In the genomic region with DNA sequence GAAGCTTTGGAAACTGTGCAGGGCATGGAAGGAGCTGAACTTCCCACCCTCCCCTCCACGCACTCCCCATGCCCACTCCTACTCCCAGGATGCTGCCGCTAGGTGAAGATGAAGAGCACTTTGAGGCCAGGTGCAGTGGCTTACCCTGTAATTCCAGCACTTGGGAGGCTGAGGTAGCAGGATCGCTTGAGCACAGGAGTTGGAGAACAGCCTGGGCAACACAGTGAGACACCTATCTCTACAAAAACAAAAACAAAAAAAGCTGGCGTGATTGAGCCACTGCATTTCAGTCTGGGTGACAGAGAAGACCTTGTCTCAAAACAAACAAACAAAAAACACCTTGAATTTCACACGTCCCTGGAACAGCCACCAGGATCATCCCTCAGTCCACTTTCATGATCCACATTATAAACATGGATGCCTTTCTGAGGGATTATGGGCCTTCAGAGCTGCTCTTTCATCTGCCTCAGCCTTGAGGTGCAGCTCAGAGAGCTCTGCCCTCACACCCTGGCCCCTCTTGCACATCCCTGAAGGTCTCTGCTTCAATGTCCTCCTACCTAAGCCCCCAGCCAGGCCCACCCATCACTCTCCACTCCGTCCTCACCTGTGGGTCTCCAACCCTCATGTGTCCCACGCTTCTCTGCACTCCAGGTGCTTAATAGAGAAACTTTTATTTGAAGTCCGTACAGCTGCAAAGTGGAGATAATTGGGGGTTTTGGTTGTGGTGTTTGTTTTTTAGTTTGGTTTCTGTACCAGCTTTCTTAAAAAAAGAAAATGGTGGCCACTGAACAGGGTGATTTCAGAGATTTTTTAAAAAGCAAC, we compare ENCODE assay signal across 14 cellular contexts. TPM values are rescaled to one million over a fixed set of nuclear protein-coding genes. Genes with fewer than 3 reads are reported as not detected.
DNase-seq lines count a peak whose midpoint lies in the region; ATAC-seq and TF ChIP-seq lines count a peak whose summit lies in the region.
"Had no signal": no experiment of that assay in that cellular context is flagged by ENCODE, and none has a peak within 500 bp of the region (broad histone marks: within the 10 kb centered on the region; RNA-seq: fewer than 3 reads in every experiment).

No MANE protein-coding gene starts in this region.

- H3K4me3 Mint-ChIP-seq in activated CD4-positive, alpha-beta T cell treated with anti-CD3 and anti-CD28 coated beads for 36 hours, result peak overlapping the region; percentile 41
- peak overlapping the region; percentile 68 for H3K4me3 Mint-ChIP-seq in stimulated activated memory B cell treated with anti-CD40 and anti-IgM and Interleukin-4, amounts not matched to agents 10 μg/mL and 1 μg/mL and 100 μg/mL, for 72 hours
- no peak overlapping the region for H3K4me3 Mint-ChIP-seq in mesothelial cell of epicardium
- H3K4me3 Mint-ChIP-seq: H9 had no signal

- H3K9me2 ChIP-seq in MM.1S (replicated peaks; ENCODE audit: insufficient read depth, low read length), result no peaks in the 10 kb centered on the region

- DNase-seq in activated CD4-positive, alpha-beta T cell treated with anti-CD3 and anti-CD28 coated beads for 36 hours, result no peak
- DNase-seq in activated CD4-positive, alpha-beta T cell treated with anti-CD3 and anti-CD28 coated beads for 4 hours, result no peak
- DNase-seq in MM.1S, result peak; percentile 17
- DNase-seq in caudate nucleus (lab: John Stamatoyannopoulos, UW), result no peak
- DNase-seq in colonic mucosa, result no peak
- no peak for DNase-seq in mesothelial cell of epicardium (ENCODE audit: low spot score in 2 of 2, unreplicated experiment in 2 of 2)
- DNase-seq: H9, NCI-H524, occipital lobe, upper lobe of left lung had no signal

- intact Hi-C loops in activated CD4-positive, alpha-beta T cell treated with anti-CD3 and anti-CD28 coated beads for 36 hours (cut with DNase I, micrococcal nuclease), result no loop called here
- intact Hi-C loops in colonic mucosa (cut with DNase I), result no loop called here

- no peak for ATAC-seq in activated CD4-positive, alpha-beta T cell treated with anti-CD3 and anti-CD28 coated beads for 36 hours
- ATAC-seq in stimulated activated memory B cell treated with anti-CD40 and anti-IgM and Interleukin-4, amounts not matched to agents 10 μg/mL and 1 μg/mL and 100 μg/mL, for 72 hours, result no peak
- no peak for ATAC-seq in HG03095 (IDR thresholded peaks at IDR 0.05; ENCODE audit: unreplicated experiment)
- ATAC-seq: A549 had no signal

- no peaks in the 10 kb centered on the region for H3K27me3 Mint-ChIP-seq in activated CD4-positive, alpha-beta T cell treated with anti-CD3 and anti-CD28 coated beads for 36 hours
- no peaks in the 10 kb centered on the region for H3K27me3 Mint-ChIP-seq in stimulated activated memory B cell treated with anti-CD40 and anti-IgM and Interleukin-4, amounts not matched to agents 10 μg/mL and 1 μg/mL and 100 μg/mL, for 72 hours
- H3K27me3 Mint-ChIP-seq in mesothelial cell of epicardium (ENCODE audit: low read depth), result peaks cover under 1% of the 10 kb centered on the region

- H3K27ac ChIP-seq in MM.1S (ENCODE audit: low read length) (peak overlapping the region; percentile 98), caudate nucleus (ENCODE audit: low read depth, low read length) (peak overlapping the region; percentile 67), colonic mucosa (no peak overlapping the region)
- H3K27ac ChIP-seq: A549, cardiac muscle cell had no signal

- no peaks in the 10 kb centered on the region for H3K9me3 Mint-ChIP-seq in activated CD4-positive, alpha-beta T cell treated with anti-CD3 and anti-CD28 coated beads for 36 hours (ENCODE audit: low read depth)
- H3K9me3 Mint-ChIP-seq in stimulated activated memory B cell treated with anti-CD40 and anti-IgM and Interleukin-4, amounts not matched to agents 10 μg/mL and 1 μg/mL and 100 μg/mL, for 72 hours, result peaks cover under 1% of the 10 kb centered on the region
- no peaks in the 10 kb centered on the region for H3K9me3 Mint-ChIP-seq in mesothelial cell of epicardium
- H3K9me3 Mint-ChIP-seq: H9 had no signal

- no peaks in the 10 kb centered on the region for H3K36me3 Mint-ChIP-seq in activated CD4-positive, alpha-beta T cell treated with anti-CD3 and anti-CD28 coated beads for 36 hours (ENCODE audit: low read depth)
- peaks cover 1% of the 10 kb centered on the region for H3K36me3 Mint-ChIP-seq in stimulated activated memory B cell treated with anti-CD40 and anti-IgM and Interleukin-4, amounts not matched to agents 10 μg/mL and 1 μg/mL and 100 μg/mL, for 72 hours
- no peaks in the 10 kb centered on the region for H3K36me3 Mint-ChIP-seq in mesothelial cell of epicardium

- H4K20me1 ChIP-seq in MM.1S (ENCODE audit: insufficient read depth, low read length), result no peaks in the 10 kb centered on the region

- peaks cover 21% of the 10 kb centered on the region for H3F3A ChIP-seq in MM.1S (ENCODE audit: insufficient read depth, low read length)

- peak overlapping the region; percentile 56 for H3K9ac ChIP-seq in MM.1S (ENCODE audit: low read length)
- H3K9ac ChIP-seq in colonic mucosa (ENCODE audit: low read depth in 2 of 2, low read length in 2 of 2), result no peak overlapping the region

- no peak for TF ChIP-seq CTCF in MM.1S (IDR thresholded peaks at IDR 0.05; ENCODE audit: low read length)
- no peak for TF ChIP-seq CTCF in colonic mucosa (IDR thresholded peaks at IDR 0.05)
- no peak for TF ChIP-seq CTCF in mesothelial cell of epicardium (IDR thresholded peaks at IDR 0.05; ENCODE audit: unreplicated experiment)

- H3K4me1 ChIP-seq in MM.1S (ENCODE audit: low read length), result peaks cover 38% of the 10 kb centered on the region
- peaks cover 10% of the 10 kb centered on the region for H3K4me1 ChIP-seq in colonic mucosa

- no peaks in the 10 kb centered on the region for H3K36me3 ChIP-seq in MM.1S (replicated peaks; ENCODE audit: insufficient read depth, low read length)
- no peaks in the 10 kb centered on the region for H3K36me3 ChIP-seq in colonic mucosa
- H3K36me3 ChIP-seq: cardiac muscle cell, upper lobe of left lung had no signal

- CTCF ChIA-PET in activated CD4-positive, alpha-beta T cell treated with anti-CD3 and anti-CD28 coated beads for 36 hours (lab: Charles Lee), result interaction anchor here (0.6 to 5.3 kb wide), 13 partner anchors 9 to 167 kb away, joined by 3 to 49 read pairs (median 4); no protein-coding TSS in a partner anchor

- no peaks in the 10 kb centered on the region for H3K9me3 ChIP-seq in MM.1S (replicated peaks; ENCODE audit: insufficient read depth, low read length)
- H3K9me3 ChIP-seq in colonic mucosa, result no peaks in the 10 kb centered on the region
- H3K9me3 ChIP-seq: A549, upper lobe of left lung had no signal

- POLR2A ChIA-PET in activated CD4-positive, alpha-beta T cell treated with anti-CD3 and anti-CD28 coated beads for 36 hours (lab: Charles Lee), result no interaction called here

- H2AFZ ChIP-seq in MM.1S (ENCODE audit: low read length), result 0 out of 2 replicates have a peak overlapping the region, but pooled peaks have one; percentile 10

- H3K27me3 ChIP-seq in MM.1S (replicated peaks; ENCODE audit: insufficient read depth, low read length) (no peaks in the 10 kb centered on the region), colonic mucosa (no peaks in the 10 kb centered on the region)
- H3K27me3 ChIP-seq: cardiac muscle cell, upper lobe of left lung had no signal

- no peaks in the 10 kb centered on the region for H3K79me2 ChIP-seq in MM.1S (ENCODE audit: low read length)

- H3K27ac Mint-ChIP-seq in activated CD4-positive, alpha-beta T cell treated with anti-CD3 and anti-CD28 coated beads for 36 hours, result peak overlapping the region; percentile 91
- H3K27ac Mint-ChIP-seq in stimulated activated memory B cell treated with anti-CD40 and anti-IgM and Interleukin-4, amounts not matched to agents 10 μg/mL and 1 μg/mL and 100 μg/mL, for 72 hours, result peak overlapping the region; percentile 100
- H3K27ac Mint-ChIP-seq in mesothelial cell of epicardium, result no peak overlapping the region

- H3K4me1 Mint-ChIP-seq in activated CD4-positive, alpha-beta T cell treated with anti-CD3 and anti-CD28 coated beads for 36 hours, result peaks cover 47% of the 10 kb centered on the region
- H3K4me1 Mint-ChIP-seq in stimulated activated memory B cell treated with anti-CD40 and anti-IgM and Interleukin-4, amounts not matched to agents 10 μg/mL and 1 μg/mL and 100 μg/mL, for 72 hours, result peaks cover 62% of the 10 kb centered on the region
- peaks cover 11% of the 10 kb centered on the region for H3K4me1 Mint-ChIP-seq in mesothelial cell of epicardium

- H3K4me2 ChIP-seq in MM.1S (ENCODE audit: low read depth, low read length), result peak overlapping the region; percentile 64
- H3K4me2 ChIP-seq: A549 had no signal

- peak overlapping the region; percentile 31; the same call in 1 of the 2 replicates for H3K4me3 ChIP-seq in MM.1S (ENCODE audit: low read length)
- H3K4me3 ChIP-seq in colonic mucosa, result no peak overlapping the region
- H3K4me3 ChIP-seq: A549, cardiac muscle cell, upper lobe of left lung had no signal

RNA-seq across cellular contexts. Expression of a gene that starts 25.8 kb away (rescaled TPM):
- 100 to 1,000 TPM; 346 to 350 TPM for total RNA-seq in activated CD4-positive, alpha-beta T cell treated with anti-CD3 and anti-CD28 coated beads for 36 hours
- total RNA-seq in colonic mucosa (100 to 1,000 TPM; 229 to 487 TPM), mesothelial cell of epicardium (136 to 147 TPM (median 144 TPM) in 3 replicates)

RNA-seq across cellular contexts. Expression of a gene that starts 26.9 kb away (rescaled TPM):
- total RNA-seq in activated CD4-positive, alpha-beta T cell treated with anti-CD3 and anti-CD28 coated beads for 36 hours, result 1 to 10 TPM; 5.2 to 7.0 TPM
- total RNA-seq in colonic mucosa (10 to 100 TPM; 38.1 to 62.5 TPM), mesothelial cell of epicardium (64.0 to 66.0 TPM (median 64.3 TPM) in 3 replicates)
